Comparison of ENCODE assay signal across 12 cellular contexts in the genomic region with DNA sequence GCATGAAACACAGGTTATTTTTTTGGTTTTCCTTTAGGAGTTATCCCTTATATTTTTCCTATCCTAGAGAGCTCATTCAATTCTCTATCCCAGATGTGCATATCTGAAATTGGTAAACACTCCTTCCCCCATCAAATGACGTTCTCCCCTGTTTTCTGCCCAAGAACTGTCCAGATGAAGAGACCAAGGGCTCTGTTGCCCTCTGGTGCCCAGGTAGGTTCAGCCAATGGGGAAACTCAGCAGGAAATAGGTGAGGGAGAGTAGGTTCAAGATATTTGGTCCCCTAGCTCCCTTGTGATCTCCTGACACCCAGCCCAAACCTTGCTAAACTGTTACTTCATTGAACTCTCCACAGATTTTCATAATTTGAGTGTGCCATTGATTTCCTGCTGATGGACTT. TPM values are rescaled to one million over a fixed set of nuclear protein-coding genes. Genes with fewer than 3 reads are reported as not detected.
A peak's percentile ranks its signal among the peaks of the same experiment; 100 is the strongest.
DNase-seq lines count a peak whose midpoint lies in the region; ATAC-seq, FAIRE-seq and TF ChIP-seq lines count a peak whose summit lies in the region.
"Had no signal": no experiment of that assay in that cellular context is flagged by ENCODE, and none has a peak within 500 bp of the region (broad histone marks: within the 10 kb centered on the region; RNA-seq: fewer than 3 reads in every experiment).

No MANE protein-coding gene starts in this region.

- FAIRE-seq in D721Med (lab: Jason Lieb, UNC), result no peak
- FAIRE-seq: TTC549 had no signal

- H3K9me3 ChIP-seq in SJCRH30 (replicated peaks), result no peaks in the 10 kb centered on the region

- no peaks in the 10 kb centered on the region for H3K4me1 ChIP-seq in SJCRH30

- no peaks in the 10 kb centered on the region for H3K36me3 ChIP-seq in SJCRH30

- peak; percentile 30 for ATAC-seq in GM19463 (IDR thresholded peaks at IDR 0.05; ENCODE audit: unreplicated experiment)
- peak; percentile 22 for ATAC-seq in HG03565 (IDR thresholded peaks at IDR 0.05; ENCODE audit: unreplicated experiment)
- ATAC-seq: activated T-helper 17 cell treated with anti-CD3 and anti-CD28 coated beads, Interleukin-2, amount 50 U/mL, for 72 hours had no signal

- H3K4me3 ChIP-seq in epithelial cell of proximal tubule (ENCODE audit: low read depth, low read length) (no peak overlapping the region), SJCRH30 (no peak overlapping the region)

- no peak overlapping the region for H3K27ac ChIP-seq in SJCRH30

- peak; percentile 19 for TF ChIP-seq CTCF in D721Med (IDR thresholded peaks at IDR 0.05; ENCODE audit: insufficient read depth, missing control alignments)
- TF ChIP-seq CTCF in epithelial cell of proximal tubule (conservative IDR thresholded peaks at IDR 0.05; ENCODE audit: low read depth, low read length), result peak; percentile 53

- no peaks in the 10 kb centered on the region for H3K27me3 ChIP-seq in SJCRH30

- DNase-seq in D721Med (ENCODE audit: insufficient read length, low spot score) (no peak), epithelial cell of proximal tubule (ENCODE audit: low read depth) (no peak), NCI-H2171 (lab: John Stamatoyannopoulos, UW) (no peak), SJCRH30 (no peak), germinal center (ENCODE audit: low spot score) (no peak)
- DNase-seq in activated CD4-positive, alpha-beta T cell treated with anti-CD3 and anti-CD28 coated beads, Interleukin-2, amount 50 U/mL, for 4 hours, result no peak
- DNase-seq: OCI-M1; stimulated activated CD4-positive, alpha-beta T cell treated with anti-CD3 and anti-CD28 coated beads, Interleukin-12 subunit alpha, Interleukin-12 subunit beta, amount 100 ng/mL, for 4 hours had no signal

RNA-seq across cellular contexts. Expression of a gene that starts 14.1 kb away (rescaled TPM):
- 8.3 and 19.0 TPM in 2 replicates for total RNA-seq in epithelial cell of proximal tubule
- 6.0 and 7.3 TPM in 2 replicates for total RNA-seq in SJCRH30 (2014; rRNA removed; shearing (Covaris generic))
